ENCODE assay signal across 24 cellular contexts in genomic region chr15:33430564-33430963, GRCh38.
DNase-seq lines count a peak whose midpoint lies in the region; ATAC-seq and TF ChIP-seq lines count a peak whose summit lies in the region.
"Had no signal": no experiment of that assay in that cellular context is flagged by ENCODE, and none has a peak within 500 bp of the region (broad histone marks: within the 10 kb centered on the region; RNA-seq: fewer than 3 reads in every experiment).

No MANE protein-coding gene starts in this region.

- H3K36me3 ChIP-seq in endodermal cell (ENCODE audit: control insufficient read depth, insufficient read depth, low read length) (no peaks in the 10 kb centered on the region), left ventricle myocardium inferior (no peaks in the 10 kb centered on the region)
- H3K36me3 ChIP-seq: BE2C, BLaER1 had no signal

- WGBS in endodermal cell (ENCODE audit: insufficient coverage in 1 of 2, insufficient read length in 1 of 2), 2 experiments: 51% methylated on average over 5 of the region's 5 CpGs; no CpG with 5 or more reads in 1 of the 2 experiments

- H3K27ac Mint-ChIP-seq in endodermal cell (peak overlapping the region; percentile 54), neural crest cell (ENCODE audit: unreplicated experiment) (peak overlapping the region; percentile 37)
- H3K27ac Mint-ChIP-seq: CD14-positive monocyte; CD4-positive, alpha-beta memory T cell; CD4-positive, CD25-positive, alpha-beta regulatory T cell; CD8-positive, alpha-beta memory T cell had no signal

- H3K4me3 Mint-ChIP-seq in endodermal cell: no peak overlapping the region
- H3K4me3 Mint-ChIP-seq in neural crest cell: no peak overlapping the region
- H3K4me3 Mint-ChIP-seq: CD14-positive monocyte; CD4-positive, alpha-beta memory T cell; CD4-positive, CD25-positive, alpha-beta regulatory T cell; CD8-positive, alpha-beta memory T cell had no signal

- TF ChIP-seq CTCF in endodermal cell (conservative IDR thresholded peaks at IDR 0.05): no peak
- no peak for TF ChIP-seq CTCF in fibroblast of the aortic adventitia (IDR thresholded peaks at IDR 0.05; ENCODE audit: insufficient read depth, low read length)
- TF ChIP-seq CTCF in neural crest cell (conservative IDR thresholded peaks at IDR 0.05): no peak
- TF ChIP-seq CTCF in left ventricle myocardium inferior (IDR thresholded peaks at IDR 0.05; ENCODE audit: borderline replicate concordance): no peak

- H3K9me3 Mint-ChIP-seq in endodermal cell (peaks cover 8% of the 10 kb centered on the region), neural crest cell (peaks cover 3% of the 10 kb centered on the region)

- H3K9ac ChIP-seq in endodermal cell (ENCODE audit: extremely low read depth, low read length, poor library complexity, severe bottlenecking): no peak overlapping the region
- H3K9ac ChIP-seq: BLaER1 had no signal

- H3K4me1 Mint-ChIP-seq in endodermal cell: peaks cover 45% of the 10 kb centered on the region
- H3K4me1 Mint-ChIP-seq in neural crest cell: no peaks in the 10 kb centered on the region
- H3K4me1 Mint-ChIP-seq: CD14-positive monocyte; CD4-positive, alpha-beta memory T cell; CD4-positive, CD25-positive, alpha-beta regulatory T cell; CD8-positive, alpha-beta memory T cell had no signal

- H3K27ac ChIP-seq in endodermal cell (ENCODE audit: low read depth, low read length) (no peak overlapping the region), left ventricle myocardium inferior (replicated peaks) (no peak overlapping the region)
- H3K27ac ChIP-seq: BLaER1 had no signal

- intact Hi-C loops in left ventricle myocardium inferior (cut with micrococcal nuclease): no loop called here

- no peaks in the 10 kb centered on the region for H3K36me3 Mint-ChIP-seq in endodermal cell (ENCODE audit: low read depth)
- H3K36me3 Mint-ChIP-seq in neural crest cell (ENCODE audit: low read depth): no peaks in the 10 kb centered on the region
- H3K36me3 Mint-ChIP-seq: CD14-positive monocyte; CD4-positive, alpha-beta memory T cell; CD4-positive, CD25-positive, alpha-beta regulatory T cell; CD8-positive, alpha-beta memory T cell had no signal

- DNase-seq in endodermal cell (no peak), fibroblast of the aortic adventitia (ENCODE audit: low read depth) (peak; percentile 0), neural crest cell (ENCODE audit: low read depth, low spot score) (no peak), left ventricle myocardium inferior (no peak)
- DNase-seq: 8988T; ACHN; BE2C; C1 segment of cervical spinal cord; CD4-positive, alpha-beta memory T cell; CD4-positive, CD25-positive, alpha-beta regulatory T cell; CD8-positive, alpha-beta memory T cell; COR-L47; DMS 273 treated with DMSO at 0.1 percent for 48 hours; DMS153; DMS53; DMS79; DND-41; EL; GDM1 had no signal

- H3K4me1 ChIP-seq in endodermal cell (ENCODE audit: control insufficient read depth, insufficient read depth, low read length): peaks cover 12% of the 10 kb centered on the region
- no peaks in the 10 kb centered on the region for H3K4me1 ChIP-seq in left ventricle myocardium inferior
- H3K4me1 ChIP-seq: BE2C, BLaER1 had no signal

- H3K27me3 Mint-ChIP-seq in endodermal cell (ENCODE audit: insufficient read depth) (no peaks in the 10 kb centered on the region), neural crest cell (ENCODE audit: low read depth) (peaks cover 2% of the 10 kb centered on the region)
- H3K27me3 Mint-ChIP-seq: CD4-positive, alpha-beta memory T cell; CD4-positive, CD25-positive, alpha-beta regulatory T cell had no signal

- peak overlapping the region; percentile 3 for H3K4me3 ChIP-seq in endodermal cell (ENCODE audit: low read length)
- H3K4me3 ChIP-seq in fibroblast of the aortic adventitia (ENCODE audit: low read depth, low read length): no peak overlapping the region
- H3K4me3 ChIP-seq in left ventricle myocardium inferior: no peak overlapping the region
- H3K4me3 ChIP-seq: BLaER1, GM12878 had no signal

- H3K9me3 ChIP-seq in endodermal cell (ENCODE audit: control insufficient read depth, low read length): peaks cover 9% of the 10 kb centered on the region
- H3K9me3 ChIP-seq in left ventricle myocardium inferior (replicated peaks): peaks cover 15% of the 10 kb centered on the region
- H3K9me3 ChIP-seq: BE2C, BLaER1 had no signal

- no peak for ATAC-seq in HG02884 (IDR thresholded peaks at IDR 0.05; ENCODE audit: unreplicated experiment)
- ATAC-seq in GM21423 (IDR thresholded peaks at IDR 0.05; ENCODE audit: unreplicated experiment): no peak
- ATAC-seq: GM12878 had no signal

- H3K27me3 ChIP-seq in endodermal cell (ENCODE audit: control insufficient read depth, insufficient read depth, low read length, poor library complexity, severe bottlenecking) (no peaks in the 10 kb centered on the region), left ventricle myocardium inferior (ENCODE audit: low read depth) (peaks cover 4% of the 10 kb centered on the region)
- H3K27me3 ChIP-seq: BE2C, BLaER1 had no signal
